1 cellular context compared by ENCODE assay signal in genomic region chr2:158499383-158499782, GRCh38.
TF ChIP-seq lines count a peak whose summit lies in the region.

No MANE protein-coding gene starts in this region.

TF ChIP-seq in SK-N-SH, 30 proteins besides CTCF, POLR2A, EP300 and RAD21 (continued from another document):
- TF ChIP-seq ZBTB33 (IDR thresholded peaks at IDR 0.05; ENCODE audit: borderline replicate concordance, low read depth) (no peak), POLR2AphosphoS5 (IDR thresholded peaks at IDR 0.05; ENCODE audit: low read depth, low read length) (no peak), JUND (IDR thresholded peaks at IDR 0.05) (no peak), MEF2A (IDR thresholded peaks at IDR 0.05; ENCODE audit: borderline replicate concordance, low read depth) (no peak)
TF ChIP-seq in SK-N-SH: peak in this region for 4.
